30 cellular contexts compared by ENCODE assay signal in genomic region chr4:3736806-3737205, GRCh38. TPM values are rescaled to one million over a fixed set of nuclear protein-coding genes. Genes with fewer than 3 reads are reported as not detected.
"Had no signal": no experiment of that assay in that cellular context is flagged by ENCODE, and none has a peak within 500 bp of the region (broad histone marks: within the 10 kb centered on the region; RNA-seq: fewer than 3 reads in every experiment).

No MANE protein-coding gene starts in this region.

- H3K36me3 Mint-ChIP-seq: immature natural killer cell had no signal

- H3K27me3 ChIP-seq: pancreas, testis, thyroid gland, upper lobe of left lung, vagina had no signal

- H3K4me3 ChIP-seq: left lung, lower lobe of right lung, pancreas, prostate gland, skin epidermis, stomach, testis, thyroid gland, transverse colon, upper lobe of left lung, vagina had no signal

- H3K27ac ChIP-seq: left lung, lower lobe of right lung, pancreas, prostate gland, skin epidermis, stomach, testis, thyroid gland, transverse colon, upper lobe of left lung, vagina had no signal

- H3K36me3 ChIP-seq: left lung, lower lobe of right lung, pancreas, prostate gland, stomach, thyroid gland, transverse colon, upper lobe of left lung, vagina had no signal

- H3K4me3 Mint-ChIP-seq: immature natural killer cell; naive thymus-derived CD8-positive, alpha-beta T cell; nephron; neural crest cell; stimulated activated naive B cell treated with anti-CD40 and anti-IgM and Interleukin-4, amounts not matched to agents 10 μg/mL and 1 μg/mL and 100 μg/mL, for 72 hours had no signal

- H3K27ac Mint-ChIP-seq: immature natural killer cell; naive thymus-derived CD8-positive, alpha-beta T cell; nephron; stimulated activated naive B cell treated with anti-CD40 and anti-IgM and Interleukin-4, amounts not matched to agents 10 μg/mL and 1 μg/mL and 100 μg/mL, for 72 hours had no signal

- H3K4me1 Mint-ChIP-seq: naive thymus-derived CD8-positive, alpha-beta T cell; stimulated activated naive B cell treated with anti-CD40 and anti-IgM and Interleukin-4, amounts not matched to agents 10 μg/mL and 1 μg/mL and 100 μg/mL, for 72 hours had no signal

- ATAC-seq: left colon; left lung; lower lobe of right lung; naive thymus-derived CD8-positive, alpha-beta T cell; pancreas; right cardiac atrium; sciatic nerve; stimulated activated naive B cell treated with anti-CD40 and anti-IgM and Interleukin-4, amounts not matched to agents 10 μg/mL and 1 μg/mL and 100 μg/mL, for 72 hours; stimulated activated naive CD8-positive, alpha-beta T cell treated with anti-CD3 and anti-CD28 coated beads, Interleukin-15, Interleukin-2, amounts not matched to agents 100 U/mL and 50 U/mL, for 24 hours had no signal

- H3K4me1 ChIP-seq: left lung, lower lobe of right lung, pancreas, prostate gland, stomach, testis, thyroid gland, transverse colon, upper lobe of left lung, vagina had no signal

- DNase-seq: immature natural killer cell; kidney; left colon; lower lobe of right lung; mammary epithelial cell; mesenchymal stem cell; naive thymus-derived CD8-positive, alpha-beta T cell; nucleus accumbens; pancreas; posterior cingulate gyrus; retina; stimulated activated CD4-positive, alpha-beta T cell treated with anti-CD3 and anti-CD28 coated beads, Interleukin-12 subunit alpha, Interleukin-12 subunit beta, amount 100 ng/mL, for 4 hours; stimulated activated CD4-positive, alpha-beta T cell treated with anti-CD3 and anti-CD28 coated beads, Interleukin-15, amount 100 ng/mL, for 24 hours; stimulated activated CD4-positive, alpha-beta T cell treated with anti-CD3 and anti-CD28 coated beads, Interleukin-2, amount 100 ng/mL, for 24 hours; stimulated activated CD4-positive, alpha-beta T cell treated with anti-CD3 and anti-CD28 coated beads, Interleukin-4, amount 100 ng/mL, for 1 hour; stimulated activated naive B cell treated with anti-CD40 and anti-IgM and Interleukin-4, amounts not matched to agents 10 μg/mL and 1 μg/mL and 100 μg/mL, for 72 hours; stimulated activated naive CD8-positive, alpha-beta T cell treated with anti-CD3 and anti-CD28 coated beads, Interleukin-15, Interleukin-2, amounts not matched to agents 100 U/mL and 50 U/mL, for 24 hours; stomach; testis; thyroid gland; transverse colon; upper lobe of left lung had no signal

RNA-seq across cellular contexts. Expression of gene ADRA2C, which starts 29.4 kb away (rescaled TPM):
- total RNA-seq: naive thymus-derived CD8-positive, alpha-beta T cell had no signal
- polyA plus RNA-seq: immature natural killer cell; naive thymus-derived CD8-positive, alpha-beta T cell had no signal
